ENCODE assay signal across 8 cellular contexts in the genomic region with DNA sequence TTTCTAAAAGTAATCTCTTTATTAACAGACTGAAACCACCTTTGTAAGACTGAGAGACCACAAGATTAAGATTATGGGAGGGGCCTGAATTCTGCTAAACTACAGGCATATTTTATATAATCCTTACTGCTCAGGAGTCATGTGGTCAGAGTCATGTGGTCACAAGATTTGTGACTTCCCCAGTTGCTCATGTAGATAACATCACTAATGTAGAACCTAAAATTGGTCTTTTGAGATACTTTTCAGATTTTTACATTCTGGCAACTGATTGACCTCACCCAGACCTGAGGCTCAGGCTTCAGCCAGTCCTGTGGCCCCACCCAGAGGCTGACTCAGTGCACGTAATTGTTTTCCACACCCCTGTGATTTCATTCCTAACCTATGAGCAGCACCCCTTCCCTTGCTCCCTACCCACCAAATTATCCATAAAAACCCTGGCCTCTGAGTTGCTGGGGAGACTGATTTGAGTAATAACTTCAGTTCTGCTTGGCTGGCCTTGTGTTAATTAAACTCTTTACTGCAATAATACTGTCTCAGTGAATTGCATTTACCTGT. TPM values are rescaled to one million over a fixed set of nuclear protein-coding genes. Genes with fewer than 3 reads are reported as not detected.
DNase-seq lines count a peak whose midpoint lies in the region; ATAC-seq, FAIRE-seq and TF ChIP-seq lines count a peak whose summit lies in the region.

No MANE protein-coding gene starts in this region.

- H3K4me2 ChIP-seq in OCI-LY7 (ENCODE audit: low read length) (no peak overlapping the region), astrocyte (ENCODE audit: low read length) (peak overlapping the region; percentile 6)

- H3K79me2 ChIP-seq in OCI-LY7 (ENCODE audit: insufficient read depth, low read depth, low read length) (no peaks in the 10 kb centered on the region), astrocyte (ENCODE audit: insufficient read depth, low read length) (no peaks in the 10 kb centered on the region)

- H3K4me3 ChIP-seq in OCI-LY7 (ENCODE audit: low read depth, low read length, poor library complexity, severe bottlenecking) (no peak overlapping the region), astrocyte (ENCODE audit: insufficient read depth, low read depth, low read length) (no peak overlapping the region), lower lobe of right lung (no peak overlapping the region)

- CTCF ChIA-PET in OCI-LY7 (lab: Charles Lee; ENCODE audit: unreplicated experiment) = no interaction called here

- no peaks in the 10 kb centered on the region for H3K9me2 ChIP-seq in OCI-LY7 (ENCODE audit: insufficient read depth, low read length)

- peaks cover 30% of the 10 kb centered on the region for H3K4me1 Mint-ChIP-seq in astrocyte (ENCODE audit: low read depth, unreplicated experiment)

- H2AFZ ChIP-seq in OCI-LY7 (ENCODE audit: low read length) (peak overlapping the region; percentile 78; the same call in 1 of the 2 replicates), astrocyte (ENCODE audit: low read depth, low read length) (no peak overlapping the region)

- no peaks in the 10 kb centered on the region for H3K36me3 Mint-ChIP-seq in astrocyte (ENCODE audit: low read depth, unreplicated experiment)

- no peaks in the 10 kb centered on the region for H3K27me3 ChIP-seq in astrocyte (ENCODE audit: insufficient read depth, low read length)
- H3K27me3 ChIP-seq in lower lobe of right lung (ENCODE audit: low read depth) = no peaks in the 10 kb centered on the region

- POLR2A ChIA-PET in OCI-LY7 (lab: Charles Lee) = no interaction called here

- H3K4me3 Mint-ChIP-seq in astrocyte (ENCODE audit: unreplicated experiment) = no peak overlapping the region

- TF ChIP-seq CTCF in OCI-LY7 (conservative IDR thresholded peaks at IDR 0.05; ENCODE audit: low read length) (peak; percentile 68), astrocyte (IDR thresholded peaks at IDR 0.05; ENCODE audit: insufficient read depth, low read depth, low read length) (no peak), lower lobe of right lung (IDR thresholded peaks at IDR 0.05) (no peak)

- H3K36me3 ChIP-seq in OCI-LY7 (ENCODE audit: insufficient read depth, low read length) (no peaks in the 10 kb centered on the region), astrocyte (ENCODE audit: insufficient read depth, low read length) (no peaks in the 10 kb centered on the region), lower lobe of right lung (no peaks in the 10 kb centered on the region)

- peak; percentile 59 for FAIRE-seq in astrocyte (lab: Jason Lieb, UNC)

- peak overlapping the region; percentile 95 for H3K27ac Mint-ChIP-seq in astrocyte (ENCODE audit: unreplicated experiment)

- H3K9me3 ChIP-seq in OCI-LY7 (ENCODE audit: low read length) = no peaks in the 10 kb centered on the region
- H3K9me3 ChIP-seq in astrocyte (ENCODE audit: insufficient read depth, low read depth, low read length) = no peaks in the 10 kb centered on the region
- H3K9me3 ChIP-seq in lower lobe of right lung = no peaks in the 10 kb centered on the region

- H3K27ac ChIP-seq in OCI-LY7 (ENCODE audit: low read depth, low read length, poor library complexity, severe bottlenecking) = no peak overlapping the region
- H3K27ac ChIP-seq in astrocyte (ENCODE audit: low read depth, low read length) = peak overlapping the region; percentile 96
- H3K27ac ChIP-seq in lower lobe of right lung = no peak overlapping the region

- intact Hi-C loops in OCI-LY7 (cut with micrococcal nuclease; ENCODE audit: unreplicated experiment) (loop anchor here (1.0 kb wide), 1 partner anchor 149 kb away; no protein-coding TSS in a partner anchor), lower lobe of right lung (cut with DNase I) (no loop called here)

- DNase-seq in activated gamma-delta T cell treated with Interleukin-2 at 50 U/mL for 16 hours (peak; percentile 20), activated gamma-delta T cell (lab: John Stamatoyannopoulos, UW) (no peak), OCI-LY7 (ENCODE audit: low spot score) (peak; percentile 38), astrocyte (ENCODE audit: low read depth) (peak; percentile 93), lower lobe of right lung (no peak), 8988T (no peak)

- no peaks in the 10 kb centered on the region for H3K9me3 Mint-ChIP-seq in astrocyte (ENCODE audit: unreplicated experiment)

- no peaks in the 10 kb centered on the region for H4K20me1 ChIP-seq in OCI-LY7 (ENCODE audit: insufficient read depth, low read length)
- no peaks in the 10 kb centered on the region for H4K20me1 ChIP-seq in astrocyte (ENCODE audit: insufficient read depth, low read length)

- ATAC-seq in HG02840 (IDR thresholded peaks at IDR 0.05; ENCODE audit: low FRiP score, unreplicated experiment) (peak; percentile 46), lower lobe of right lung (peak; percentile 56 to 58), HG03565 (IDR thresholded peaks at IDR 0.05; ENCODE audit: unreplicated experiment) (no peak)

- peak overlapping the region; percentile 68 for H3K9ac ChIP-seq in astrocyte (ENCODE audit: low read length)

- H3K4me1 ChIP-seq in OCI-LY7 (ENCODE audit: insufficient read depth, low read length, poor library complexity, severe bottlenecking) (peaks cover 10% of the 10 kb centered on the region), astrocyte (ENCODE audit: insufficient read depth, low read length) (peaks cover 19% of the 10 kb centered on the region), lower lobe of right lung (peaks cover 7% of the 10 kb centered on the region)

- no peaks in the 10 kb centered on the region for H3K27me3 Mint-ChIP-seq in astrocyte (ENCODE audit: low read depth, unreplicated experiment)

- no TSS peak for BruUV-seq in OCI-LY7 (replicated peaks; lab: Mats Ljungman, UMichigan)

RNA-seq across cellular contexts. Expression of gene ZNF326, which starts 41.8 kb away (rescaled TPM):
- total RNA-seq in OCI-LY7 (2014; rRNA removed; shearing (Covaris generic)) = 10.5 and 11.5 TPM in 2 replicates
- 43.5 and 45.5 TPM in 2 replicates for total RNA-seq in OCI-LY7 (2022)
- 24.6 and 27.7 TPM in 2 replicates for total RNA-seq in astrocyte
- total RNA-seq in lower lobe of right lung = 16.1 TPM

Comparison
In these comparisons a context has a peak if more than half of its experiments do, and no peak if none do; other contexts are left out.
1. DNase-seq: peak in activated gamma-delta T cell treated with Interleukin-2 at 50 U/mL for 16 hours (single experiment), OCI-LY7 (single experiment) and astrocyte (single experiment); none in activated gamma-delta T cell (single experiment), lower lobe of right lung (single experiment) and 8988T (single experiment).